Comparison of ENCODE assay signal across 1 cellular context in genomic region chr16:68370221-68370920, GRCh38.
TF ChIP-seq lines count a peak whose summit lies in the region.

No MANE protein-coding gene starts in this region.

TF ChIP-seq in GM12878, 131 proteins besides CTCF, POLR2A, EP300 and RAD21:
- no peak for TF ChIP-seq ZNF592 (IDR thresholded peaks at IDR 0.05)
- TF ChIP-seq PML (IDR thresholded peaks at IDR 0.05; ENCODE audit: low read length), result no peak
- TF ChIP-seq ZNF687 (IDR thresholded peaks at IDR 0.05), result no peak
- no peak for TF ChIP-seq EGR1 (IDR thresholded peaks at IDR 0.05; ENCODE audit: borderline replicate concordance in 1 of 2, low read depth in 2 of 2, low read length in 2 of 2)
- TF ChIP-seq FOXK2 (IDR thresholded peaks at IDR 0.05), result no peak
- no peak for TF ChIP-seq MLLT1 (IDR thresholded peaks at IDR 0.05)
- TF ChIP-seq CREM (IDR thresholded peaks at IDR 0.05; ENCODE audit: low read depth), result no peak
